In genomic region chr6:3333263-3333662, GRCh38 we compare ENCODE assay signal across 12 cellular contexts.
A peak's percentile ranks its signal among the peaks of the same experiment; 100 is the strongest.
DNase-seq lines count a peak whose midpoint lies in the region; ATAC-seq lines count a peak whose summit lies in the region.
"Had no signal": no experiment of that assay in that cellular context is flagged by ENCODE, and none has a peak within 500 bp of the region (broad histone marks: within the 10 kb centered on the region; RNA-seq: fewer than 3 reads in every experiment).

No MANE protein-coding gene starts in this region.

- no peaks in the 10 kb centered on the region for H3K9me3 Mint-ChIP-seq in activated CD4-positive, alpha-beta T cell treated with anti-CD3 and anti-CD28 coated beads for 36 hours (ENCODE audit: low read depth)

- ATAC-seq in HG02798 (IDR thresholded peaks at IDR 0.05; ENCODE audit: poor library complexity, unreplicated experiment): peak; percentile 68
- no peak for ATAC-seq in activated CD4-positive, alpha-beta T cell treated with anti-CD3 and anti-CD28 coated beads for 36 hours

- H3K27me3 Mint-ChIP-seq in activated CD4-positive, alpha-beta T cell treated with anti-CD3 and anti-CD28 coated beads for 36 hours: no peaks in the 10 kb centered on the region

- no peaks in the 10 kb centered on the region for H3K27me3 ChIP-seq in BLaER1 treated with 17β-estradiol and CSF1 and Interleukin-3, amounts not matched to agents 10 nM and 100 nM

- no peaks in the 10 kb centered on the region for H3K36me3 Mint-ChIP-seq in activated CD4-positive, alpha-beta T cell treated with anti-CD3 and anti-CD28 coated beads for 36 hours (ENCODE audit: low read depth)

- peaks cover 12% of the 10 kb centered on the region for H3K4me1 Mint-ChIP-seq in activated CD4-positive, alpha-beta T cell treated with anti-CD3 and anti-CD28 coated beads for 36 hours

- peaks cover 29 to 50% (median 34%) of the 10 kb centered on the region in 10 experiments for H3K4me1 ChIP-seq in BLaER1 treated with 17β-estradiol and CSF1 and Interleukin-3, amounts not matched to agents 10 nM and 100 nM

- H3K9me3 ChIP-seq in BLaER1 treated with 17β-estradiol and CSF1 and Interleukin-3, amounts not matched to agents 10 nM and 100 nM (replicated peaks in 1 of 11): no peaks in the 10 kb centered on the region

- no peak overlapping the region for H3K27ac ChIP-seq in BLaER1 treated with 17β-estradiol and CSF1 and Interleukin-3, amounts not matched to agents 10 nM and 100 nM

- H3K4me2 ChIP-seq in BLaER1 treated with 17β-estradiol and CSF1 and Interleukin-3, amounts not matched to agents 10 nM and 100 nM: peak overlapping the region in 8 of 11 experiments; percentile 1 to 61 (median 44); a peak in 14 of 22 replicates

- H4K20me1 ChIP-seq in BLaER1 treated with 17β-estradiol and CSF1 and Interleukin-3, amounts not matched to agents 10 nM and 100 nM: no peaks in the 10 kb centered on the region

- DNase-seq in GM19240 (ENCODE audit: insufficient read length, low spot score) (peak; percentile 32), NCI-H69 (lab: John Stamatoyannopoulos, UW) (peak; percentile 72), putamen (ENCODE audit: low spot score) (no peak), GM03348 (ENCODE audit: low spot score) (no peak), foreskin melanocyte (no peak)
- no peak for DNase-seq in activated CD4-positive, alpha-beta T cell treated with anti-CD3 and anti-CD28 coated beads for 36 hours
- DNase-seq: ACHN; activated T-cell treated with anti-CD3 and anti-CD28 coated beads, Interleukin-2, amount 50 U/mL, for 1 hour; DMS153; retina had no signal

- H3K4me3 Mint-ChIP-seq in activated CD4-positive, alpha-beta T cell treated with anti-CD3 and anti-CD28 coated beads for 36 hours: no peak overlapping the region

- no peak overlapping the region for H3K9ac ChIP-seq in BLaER1 treated with 17β-estradiol and CSF1 and Interleukin-3, amounts not matched to agents 10 nM and 100 nM

- H3K27ac Mint-ChIP-seq in activated CD4-positive, alpha-beta T cell treated with anti-CD3 and anti-CD28 coated beads for 36 hours: no peak overlapping the region

- H3K4me3 ChIP-seq in BLaER1 treated with 17β-estradiol and CSF1 and Interleukin-3, amounts not matched to agents 10 nM and 100 nM: no peak overlapping the region

- POLR2A ChIA-PET in activated CD4-positive, alpha-beta T cell treated with anti-CD3 and anti-CD28 coated beads for 36 hours (lab: Charles Lee): no interaction called here

- H3K36me3 ChIP-seq in BLaER1 treated with 17β-estradiol and CSF1 and Interleukin-3, amounts not matched to agents 10 nM and 100 nM: no peaks in the 10 kb centered on the region

- intact Hi-C loops in activated CD4-positive, alpha-beta T cell treated with anti-CD3 and anti-CD28 coated beads for 36 hours (cut with DNase I, micrococcal nuclease): no loop called here

- CTCF ChIA-PET in activated CD4-positive, alpha-beta T cell treated with anti-CD3 and anti-CD28 coated beads for 36 hours (lab: Charles Lee): no interaction called here

Comparison
In these comparisons a context has a peak if more than half of its experiments do, and no peak if none do; other contexts are left out.
1. DNase-seq: peak in GM19240 (single experiment) and NCI-H69 (single experiment); none in putamen (single experiment), activated CD4-positive, alpha-beta T cell treated with anti-CD3 and anti-CD28 coated beads for 36 hours (single experiment), GM03348 (single experiment) and foreskin melanocyte (single experiment).